In the genomic region with DNA sequence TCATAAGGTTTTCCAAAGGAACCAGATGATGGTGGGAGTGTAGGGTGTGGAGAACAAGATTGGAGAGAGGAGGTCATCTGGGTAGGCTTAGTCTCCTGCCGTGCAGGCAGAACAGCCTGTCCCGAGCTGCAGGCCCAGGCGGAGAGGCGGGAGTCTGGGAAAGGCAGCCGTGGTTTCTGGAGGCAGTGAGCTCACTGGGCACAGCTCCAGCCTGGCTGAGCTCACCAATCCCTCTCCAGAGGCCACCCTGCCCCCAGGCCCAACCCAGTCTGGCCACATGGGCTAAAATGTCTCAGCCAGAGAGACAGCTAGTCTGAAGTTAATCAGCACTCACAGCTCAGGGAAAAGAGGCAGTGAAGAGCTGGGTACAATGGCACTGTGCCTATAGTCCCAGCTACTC, we compare ENCODE assay signal across 8 cellular contexts. TPM values are rescaled to one million over a fixed set of nuclear protein-coding genes. Genes with fewer than 3 reads are reported as not detected.
DNase-seq lines count a peak whose midpoint lies in the region; ATAC-seq and TF ChIP-seq lines count a peak whose summit lies in the region.

No MANE protein-coding gene starts in this region.

- no peak overlapping the region for H3K4me3 ChIP-seq in right lobe of liver
- H3K4me3 ChIP-seq in thyroid gland (replicated peaks in 1 of 3), result no peak overlapping the region
- no peak overlapping the region for H3K4me3 ChIP-seq in Karpas-422 (ENCODE audit: low read length)

- ATAC-seq in right lobe of liver (peak; percentile 63 to 90 (median 75)), HG03432 (IDR thresholded peaks at IDR 0.05; ENCODE audit: unreplicated experiment) (no peak), GM19397 (IDR thresholded peaks at IDR 0.05; ENCODE audit: unreplicated experiment) (no peak)

- peak; percentile 98 for DNase-seq in LHCN-M2 (ENCODE audit: low read depth)
- DNase-seq in cerebellar nuclear complex (lab: John Stamatoyannopoulos, UW), result peak; percentile 38 to 80
- DNase-seq in right lobe of liver, result peak; percentile 50 to 73 (median 68)
- DNase-seq in thyroid gland, result peak; percentile 54 to 69
- DNase-seq in UCSD-AML1 (lab: John Stamatoyannopoulos, UW; ENCODE audit: unreplicated experiment), result no peak
- DNase-seq in Karpas-422, result no peak

- no peaks in the 10 kb centered on the region for H3K79me2 ChIP-seq in Karpas-422 (ENCODE audit: low read length)

- 80% methylated on average over 1 of the region's 5 CpGs for WGBS in right lobe of liver (ENCODE audit: insufficient coverage, low coverage, low lambda C conversion rate, missing lambda C conversion rate)
- 47 to 64% methylated on average over 5 of the region's 5 CpGs for WGBS in thyroid gland, 2 donors

- peak overlapping the region in 1 of 3 donors; percentile 32 for H3K27ac ChIP-seq in right lobe of liver
- peak overlapping the region in 2 of 3 donors; percentile 23 to 40 for H3K27ac ChIP-seq in thyroid gland
- no peak overlapping the region for H3K27ac ChIP-seq in Karpas-422 (ENCODE audit: low read length)

- H3K9ac ChIP-seq in Karpas-422 (ENCODE audit: low read length), result no peak overlapping the region

- TF ChIP-seq CTCF in right lobe of liver (IDR thresholded peaks at IDR 0.05) (no peak), thyroid gland (IDR thresholded peaks at IDR 0.05) (no peak)

- intact Hi-C loops in right lobe of liver (cut with DNase I), result no loop called here
- intact Hi-C loops in thyroid gland (cut with DNase I), result no loop called here

- H3K4me1 ChIP-seq in right lobe of liver (no peaks in the 10 kb centered on the region), thyroid gland (peaks cover 0 to 10% of the 10 kb centered on the region in 2 donors), Karpas-422 (ENCODE audit: low read length) (peaks cover 6% of the 10 kb centered on the region)

- H3K36me3 ChIP-seq in right lobe of liver, result peaks cover 0 to 14% (median 0%) of the 10 kb centered on the region in 4 donors
- H3K36me3 ChIP-seq in thyroid gland, result peaks cover 13 to 23% of the 10 kb centered on the region in 2 donors
- H3K36me3 ChIP-seq in Karpas-422 (ENCODE audit: insufficient read depth, low read length), result no peaks in the 10 kb centered on the region

- H2AFZ ChIP-seq in Karpas-422 (ENCODE audit: low read length), result no peak overlapping the region

- no peaks in the 10 kb centered on the region for H3K9me2 ChIP-seq in Karpas-422 (replicated peaks; ENCODE audit: insufficient read depth, low read length)

- no peak overlapping the region for H3K4me2 ChIP-seq in Karpas-422 (ENCODE audit: low read depth, low read length, poor library complexity, severe bottlenecking)

- no peaks in the 10 kb centered on the region for H3K27me3 ChIP-seq in right lobe of liver
- no peaks in the 10 kb centered on the region for H3K27me3 ChIP-seq in thyroid gland
- H3K27me3 ChIP-seq in Karpas-422 (ENCODE audit: low read length), result no peaks in the 10 kb centered on the region

- H3K9me3 ChIP-seq in right lobe of liver, result no peaks in the 10 kb centered on the region
- no peaks in the 10 kb centered on the region for H3K9me3 ChIP-seq in thyroid gland
- no peaks in the 10 kb centered on the region for H3K9me3 ChIP-seq in Karpas-422 (ENCODE audit: low read length)

- H4K20me1 ChIP-seq in Karpas-422 (ENCODE audit: insufficient read depth, low read depth, low read length), result no peaks in the 10 kb centered on the region

- TF ChIP-seq POLR2A in right lobe of liver (IDR thresholded peaks at IDR 0.05), result no peak
- TF ChIP-seq POLR2A in thyroid gland (IDR thresholded peaks at IDR 0.05), result peak in 1 of 2 donors; percentile 10

RNA-seq across cellular contexts. Expression of a gene that starts 12.3 kb away (rescaled TPM):
- 200 and 217 TPM in 2 replicates for total RNA-seq in LHCN-M2 (2014; rRNA removed)
- 300 TPM for polyA plus RNA-seq in LHCN-M2 (2012)
- 10 to 100 TPM; 11.5 to 23.2 (median 16.5) TPM for total RNA-seq in right lobe of liver
- 10 to 100 TPM; 21.3 to 32.0 (median 29.6) TPM for total RNA-seq in thyroid gland
- 0.18 TPM in 1 of 2 replicates, not detected in the other for total RNA-seq in Karpas-422 (2014; rRNA removed; shearing (Covaris generic); ENCODE audit: low replicate concordance)

RNA-seq across cellular contexts. Expression of a gene that starts 42.2 kb away (rescaled TPM):
- total RNA-seq in LHCN-M2 (2014; rRNA removed), result 149 and 153 TPM in 2 replicates
- 202 TPM for polyA plus RNA-seq in LHCN-M2 (2012)
- under 1 TPM in 4 of 6 experiments, not detected in 2; 0.24 to 0.95 (median 0.40) TPM for total RNA-seq in right lobe of liver
- 10 to 100 TPM in 2 of 4 donors, 1 to 10 TPM in 2; 6.0 to 25.4 (median 13.3) TPM for total RNA-seq in thyroid gland
- total RNA-seq in Karpas-422 (2014; rRNA removed; shearing (Covaris generic); ENCODE audit: low replicate concordance), result not detected in 2 replicates

Comparison
In these comparisons a context has a peak if more than half of its experiments do, and no peak if none do; other contexts are left out.
1. DNase-seq: peak in LHCN-M2 (single experiment), cerebellar nuclear complex (2 of 2), right lobe of liver (3 of 3) and thyroid gland (2 of 2); none in UCSD-AML1 (single experiment) and Karpas-422 (single experiment).
2. ATAC-seq: peak in right lobe of liver (4 of 4); none in HG03432 (single experiment) and GM19397 (single experiment).
3. RNA of a gene that starts 12.3 kb away (total RNA-seq): 200 to 217 TPM in LHCN-M2, 21.3 to 32.0 TPM in thyroid gland and 11.5 to 23.2 TPM in right lobe of liver; 0.18 TPM in Karpas-422; every median in the first group is over 10 times any median in the second.